Comparison of ENCODE assay signal across 21 cellular contexts in genomic region chr2:239768031-239768800, GRCh38.
DNase-seq lines count a peak whose midpoint lies in the region; ATAC-seq and TF ChIP-seq lines count a peak whose summit lies in the region.
"Had no signal": no experiment of that assay in that cellular context is flagged by ENCODE, and none has a peak within 500 bp of the region (broad histone marks: within the 10 kb centered on the region; RNA-seq: fewer than 3 reads in every experiment).

No MANE protein-coding gene starts in this region.

- H3K9me3 ChIP-seq in RWPE2 (ENCODE audit: severe bottlenecking) (peaks cover 6% of the 10 kb centered on the region), spleen (peaks cover 0 to 25% (median 11%) of the 10 kb centered on the region in 8 donors)
- H3K9me3 ChIP-seq: HAP-1 had no signal

- TF ChIP-seq POLR2A in spleen (IDR thresholded peaks at IDR 0.05), result no peak

- H3K9me3 Mint-ChIP-seq in neural crest cell, result peaks cover 6% of the 10 kb centered on the region
- H3K9me3 Mint-ChIP-seq in T-helper 2 cell treated with Interferon-gamma antibody and Interleukin-4, amounts not matched to agents 5 μg/mL and 100 μg/mL, for 36 hours, result peaks cover 5% of the 10 kb centered on the region

- H3K4me3 ChIP-seq in RWPE2 (ENCODE audit: severe bottlenecking), result no peak overlapping the region
- H3K4me3 ChIP-seq in spleen, result no peak overlapping the region
- H3K4me3 ChIP-seq: GM23338, HAP-1 had no signal

- H3K4me1 Mint-ChIP-seq in neural crest cell, result no peaks in the 10 kb centered on the region
- no peaks in the 10 kb centered on the region for H3K4me1 Mint-ChIP-seq in T-helper 2 cell treated with Interferon-gamma antibody and Interleukin-4, amounts not matched to agents 5 μg/mL and 100 μg/mL, for 36 hours (ENCODE audit: low read depth)
- H3K4me1 Mint-ChIP-seq: GM23338, IgD-negative memory B cell had no signal

- H3K36me3 Mint-ChIP-seq in neural crest cell (ENCODE audit: low read depth), result no peaks in the 10 kb centered on the region
- H3K36me3 Mint-ChIP-seq in T-helper 2 cell treated with Interferon-gamma antibody and Interleukin-4, amounts not matched to agents 5 μg/mL and 100 μg/mL, for 36 hours (ENCODE audit: low read depth), result no peaks in the 10 kb centered on the region
- H3K36me3 Mint-ChIP-seq: IgD-negative memory B cell had no signal

- no peak overlapping the region for H3K4me3 Mint-ChIP-seq in neural crest cell
- H3K4me3 Mint-ChIP-seq in T-helper 2 cell treated with Interferon-gamma antibody and Interleukin-4, amounts not matched to agents 5 μg/mL and 100 μg/mL, for 36 hours, result no peak overlapping the region
- H3K4me3 Mint-ChIP-seq: GM23338 had no signal

- DNase-seq in activated effector memory CD4-positive, alpha-beta T cell treated with anti-CD3 and anti-CD28 coated beads, Interleukin-2, amount 50 U/mL, for 16 hours, result peak; percentile 47
- no peak for DNase-seq in activated effector memory CD4-positive, alpha-beta T cell treated with Interleukin-2 at 50 U/mL for 16 hours
- peak; percentile 42 for DNase-seq in RWPE2 (ENCODE audit: low spot score)
- no peak for DNase-seq in neural crest cell (ENCODE audit: low read depth, low spot score)
- peak; percentile 53 for DNase-seq in spleen
- no peak for DNase-seq in activated gamma-delta T cell treated with Interleukin-2 at 50 U/mL for 16 hours
- no peak for DNase-seq in T-helper 2 cell treated with Interferon-gamma antibody and Interleukin-4, amounts not matched to agents 5 μg/mL and 100 μg/mL, for 36 hours (ENCODE audit: low spot score)
- DNase-seq: 8988T, C1 segment of cervical spinal cord, Karpas-422, NCI-H1694, NCI-H2081 treated with DMSO at 0.1 percent for 48 hours, NCI-H2171 treated with DMSO at 0.1 percent for 48 hours, NCI-H446, NCI-H526, OCI-M1, SHP77 treated with DMSO at 0.1 percent for 48 hours had no signal

- 86 to 96% (median 91%) methylated on average over 20 to 24 of the region's 24 CpGs for WGBS in spleen, 5 donors

- H3K27ac Mint-ChIP-seq in neural crest cell (ENCODE audit: unreplicated experiment), result peak overlapping the region; percentile 57
- no peak overlapping the region for H3K27ac Mint-ChIP-seq in T-helper 2 cell treated with Interferon-gamma antibody and Interleukin-4, amounts not matched to agents 5 μg/mL and 100 μg/mL, for 36 hours
- H3K27ac Mint-ChIP-seq: GM23338 had no signal

- no peak for TF ChIP-seq CTCF in RWPE2 (IDR thresholded peaks at IDR 0.05; ENCODE audit: poor library complexity, severe bottlenecking)
- TF ChIP-seq CTCF in neural crest cell (conservative IDR thresholded peaks at IDR 0.05), result no peak
- no peak for TF ChIP-seq CTCF in spleen (IDR thresholded peaks at IDR 0.05 in 8 of 11, conservative IDR thresholded peaks at IDR 0.05 in 3 of 11)

- H3K4me1 ChIP-seq in RWPE2 (ENCODE audit: insufficient read depth, poor library complexity, severe bottlenecking), result no peaks in the 10 kb centered on the region
- H3K4me1 ChIP-seq in spleen, result peaks cover 0 to 25% (median 0%) of the 10 kb centered on the region in 6 donors
- H3K4me1 ChIP-seq: HAP-1 had no signal

- H3K36me3 ChIP-seq in RWPE2 (ENCODE audit: low read depth) (no peaks in the 10 kb centered on the region), spleen (no peaks in the 10 kb centered on the region)
- H3K36me3 ChIP-seq: HAP-1 had no signal

- intact Hi-C loops in spleen (cut with DNase I; ENCODE audit: low total_unique reads), result no loop called here

- no peaks in the 10 kb centered on the region for H3K27me3 Mint-ChIP-seq in neural crest cell (ENCODE audit: low read depth)
- H3K27me3 Mint-ChIP-seq in T-helper 2 cell treated with Interferon-gamma antibody and Interleukin-4, amounts not matched to agents 5 μg/mL and 100 μg/mL, for 36 hours (ENCODE audit: low read depth), result no peaks in the 10 kb centered on the region

- H3K27me3 ChIP-seq in RWPE2 (ENCODE audit: insufficient read depth, poor library complexity, severe bottlenecking) (peaks cover 7% of the 10 kb centered on the region), spleen (replicated peaks in 1 of 7) (peaks cover 0 to 10% (median 0%) of the 10 kb centered on the region in 7 donors)

- ATAC-seq in RWPE2 (ENCODE audit: low read depth), result no peak
- no peak for ATAC-seq in GM18519 (IDR thresholded peaks at IDR 0.05; ENCODE audit: low FRiP score, unreplicated experiment)
- ATAC-seq: GM23338 had no signal

- H3K27ac ChIP-seq in RWPE2 (ENCODE audit: poor library complexity, severe bottlenecking) (no peak overlapping the region), spleen (no peak overlapping the region)

Comparison
In these comparisons a context has a peak if more than half of its experiments do, and no peak if none do; other contexts are left out.
1. DNase-seq: peak in activated effector memory CD4-positive, alpha-beta T cell treated with anti-CD3 and anti-CD28 coated beads, Interleukin-2, amount 50 U/mL, for 16 hours (single experiment), RWPE2 (single experiment) and spleen (single experiment); none in activated effector memory CD4-positive, alpha-beta T cell treated with Interleukin-2 at 50 U/mL for 16 hours (single experiment), neural crest cell (single experiment), activated gamma-delta T cell treated with Interleukin-2 at 50 U/mL for 16 hours (single experiment) and T-helper 2 cell treated with Interferon-gamma antibody and Interleukin-4, amounts not matched to agents 5 μg/mL and 100 μg/mL, for 36 hours (single experiment).